In genomic region chr10:22324413-22324812, GRCh38 we compare ENCODE assay signal across 1 cellular context.
TF ChIP-seq lines count a peak whose summit lies in the region.

No MANE protein-coding gene starts in this region.

TF ChIP-seq in IMR-90, 13 proteins besides CTCF, POLR2A, EP300 and RAD21:
- TF ChIP-seq CHD1 (IDR thresholded peaks at IDR 0.05; ENCODE audit: low read depth, low read length) (no peak), MAZ (IDR thresholded peaks at IDR 0.05; ENCODE audit: borderline replicate concordance, low read depth, low read length) (no peak), RCOR1 (IDR thresholded peaks at IDR 0.05; ENCODE audit: insufficient replicate concordance, low read length) (no peak), FOS (IDR thresholded peaks at IDR 0.05; ENCODE audit: low read depth, low read length) (no peak), USF2 (IDR thresholded peaks at IDR 0.05; ENCODE audit: low read depth, low read length) (no peak), MXI1 (IDR thresholded peaks at IDR 0.05; ENCODE audit: borderline replicate concordance, low read depth, low read length) (no peak), BHLHE40 (IDR thresholded peaks at IDR 0.05; ENCODE audit: low read depth, low read length) (no peak), NFE2L2 (IDR thresholded peaks at IDR 0.05; ENCODE audit: low read depth, low read length) (no peak), SMC3 (IDR thresholded peaks at IDR 0.05; ENCODE audit: low read depth, low read length) (no peak)
